In the genomic region with DNA sequence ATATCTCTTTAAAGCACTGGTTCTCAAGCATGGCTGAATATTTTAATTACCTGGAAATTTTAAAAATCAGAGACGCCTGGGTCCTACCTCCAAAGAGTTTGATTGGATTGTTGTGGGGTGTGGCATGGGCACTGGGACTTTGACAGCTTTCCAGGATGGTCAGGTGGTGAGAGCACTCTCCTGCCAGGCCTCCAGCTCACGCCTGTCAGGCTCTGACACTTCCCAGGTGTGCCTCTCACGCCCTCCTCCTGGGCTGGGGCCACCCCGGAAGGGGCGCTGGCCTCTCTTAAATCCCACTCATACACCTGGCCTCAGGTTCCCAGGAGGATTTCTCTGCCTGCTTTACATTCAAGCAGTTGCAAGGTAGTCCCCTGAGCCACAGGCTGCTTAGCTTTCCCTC, we compare ENCODE assay signal across 13 cellular contexts. TPM values are rescaled to one million over a fixed set of nuclear protein-coding genes. Genes with fewer than 3 reads are reported as not detected.
DNase-seq lines count a peak whose midpoint lies in the region; ATAC-seq and TF ChIP-seq lines count a peak whose summit lies in the region.
"Had no signal": no experiment of that assay in that cellular context is flagged by ENCODE, and none has a peak within 500 bp of the region (broad histone marks: within the 10 kb centered on the region; RNA-seq: fewer than 3 reads in every experiment).

No MANE protein-coding gene starts in this region.

- WGBS in heart right ventricle, 2 donors, result 45 to 64% methylated on average over 5 of the region's 5 CpGs
- WGBS in trophoblast cell (ENCODE audit: extremely low coverage, insufficient coverage, insufficient read length), result no CpG with 5 or more reads among the region's 5 CpGs

- H3K79me2 ChIP-seq in ACC112 (ENCODE audit: control insufficient read depth, insufficient read depth, low read length, unreplicated experiment) (no peaks in the 10 kb centered on the region), trophoblast cell (ENCODE audit: control insufficient read depth, insufficient read depth, low read length, poor library complexity) (peaks cover 15% of the 10 kb centered on the region)

- ATAC-seq in heart right ventricle (peak; percentile 39 to 82 (median 77)), HG02798 (IDR thresholded peaks at IDR 0.05; ENCODE audit: poor library complexity, unreplicated experiment) (no peak), GM18867 (IDR thresholded peaks at IDR 0.05; ENCODE audit: unreplicated experiment) (no peak)
- ATAC-seq: activated T-cell treated with anti-CD3 and anti-CD28 coated beads, Interleukin-2, amount 50 U/mL, for 4 hours had no signal

- no peaks in the 10 kb centered on the region for H3K9me3 ChIP-seq in WERI-Rb-1 (ENCODE audit: severe bottlenecking)
- no peaks in the 10 kb centered on the region for H3K9me3 ChIP-seq in heart right ventricle
- H3K9me3 ChIP-seq in trophoblast cell (ENCODE audit: insufficient read depth, low read depth, low read length), result no peaks in the 10 kb centered on the region

- H3K4me1 Mint-ChIP-seq in type B pancreatic cell (ENCODE audit: unreplicated experiment), result peaks cover 9% of the 10 kb centered on the region

- H2BK5ac ChIP-seq in trophoblast cell (ENCODE audit: low read depth, low read length, poor library complexity), result peak overlapping the region; percentile 100

- intact Hi-C loops in heart right ventricle (cut with DNase I), result loop anchor here in 1 of 10 donors (5.0 kb wide), 1 partner anchor 37 kb away; no protein-coding TSS in a partner anchor

- peak overlapping the region; percentile 100 for H4K91ac ChIP-seq in trophoblast cell (ENCODE audit: low read depth, low read length)

- DNase-seq in WERI-Rb-1 (peak; percentile 6), heart right ventricle (no peak), trophoblast cell (peak in 1 of 2 donors; percentile 6), type B pancreatic cell (ENCODE audit: extremely low spot score, unreplicated experiment) (no peak), NCI-H510A (lab: John Stamatoyannopoulos, UW) (no peak)
- DNase-seq: activated T-cell treated with anti-CD3 and anti-CD28 coated beads, Interleukin-2, amount 50 U/mL, for 4 hours; DMS79; MM.1S; NCI-H345; SHP77 had no signal

- H2BK120ac ChIP-seq in trophoblast cell (ENCODE audit: insufficient read depth, low read length, poor library complexity), result peak overlapping the region; percentile 100

- peak overlapping the region; percentile 100 for H2AK5ac ChIP-seq in trophoblast cell (ENCODE audit: low read length)

- no peak overlapping the region for H2AFZ ChIP-seq in ACC112 (ENCODE audit: low read length, unreplicated experiment)
- H2AFZ ChIP-seq in trophoblast cell (ENCODE audit: insufficient read depth, low read length, poor library complexity), result peak overlapping the region; percentile 82

- no peak overlapping the region for H3K4me3 Mint-ChIP-seq in type B pancreatic cell
- H3K4me3 Mint-ChIP-seq: activated T-cell treated with anti-CD3 and anti-CD28 coated beads, Interleukin-2, amount 50 U/mL, for 4 hours had no signal

- no peaks in the 10 kb centered on the region for H3K9me3 Mint-ChIP-seq in type B pancreatic cell
- H3K9me3 Mint-ChIP-seq: activated T-cell treated with anti-CD3 and anti-CD28 coated beads, Interleukin-2, amount 50 U/mL, for 4 hours had no signal

- H3K27me3 ChIP-seq in ACC112 (ENCODE audit: insufficient read depth, low read length) (no peaks in the 10 kb centered on the region), WERI-Rb-1 (ENCODE audit: insufficient read depth, low read depth, severe bottlenecking) (no peaks in the 10 kb centered on the region), heart right ventricle (no peaks in the 10 kb centered on the region), trophoblast cell (ENCODE audit: insufficient read depth, low read length) (no peaks in the 10 kb centered on the region)

- H2BK12ac ChIP-seq in trophoblast cell (ENCODE audit: low read length), result peak overlapping the region; percentile 100

- H3K27ac ChIP-seq in ACC112 (ENCODE audit: low read depth, low read length), result peak overlapping the region; percentile 93
- H3K27ac ChIP-seq in WERI-Rb-1, result no peak overlapping the region
- H3K27ac ChIP-seq in heart right ventricle, result peak overlapping the region in 6 of 10 donors; percentile 18 to 73 (median 48)
- peak overlapping the region; percentile 100 for H3K27ac ChIP-seq in trophoblast cell (ENCODE audit: low read depth, low read length)

- H3K4me2 ChIP-seq in trophoblast cell (ENCODE audit: low read length), result no peak overlapping the region

- H3K18ac ChIP-seq in trophoblast cell (ENCODE audit: low read length), result peak overlapping the region; percentile 99

- H3K4me3 ChIP-seq in ACC112 (ENCODE audit: low read depth, low read length) (no peak overlapping the region), WERI-Rb-1 (ENCODE audit: low read depth, low read length) (no peak overlapping the region), heart right ventricle (no peak overlapping the region), trophoblast cell (ENCODE audit: low read depth, low read length) (no peak overlapping the region)

- H4K12ac ChIP-seq in trophoblast cell (ENCODE audit: low read depth, low read length), result peak overlapping the region; percentile 60

- peak overlapping the region; percentile 6 for H3K9ac ChIP-seq in trophoblast cell (ENCODE audit: low read length)

- H3K23ac ChIP-seq in trophoblast cell (ENCODE audit: low read length), result no peak overlapping the region

- no peak overlapping the region for H3K27ac Mint-ChIP-seq in type B pancreatic cell

- H3K14ac ChIP-seq in trophoblast cell (ENCODE audit: low read length), result peak overlapping the region; percentile 100

- H3K4ac ChIP-seq in trophoblast cell (ENCODE audit: low read depth, low read length), result peak overlapping the region; percentile 99

- H3K4me1 ChIP-seq in ACC112 (ENCODE audit: control insufficient read depth, insufficient read depth, low read length, unreplicated experiment) (peaks cover 67% of the 10 kb centered on the region), heart right ventricle (peaks cover 18 to 36% (median 30%) of the 10 kb centered on the region in 9 donors), trophoblast cell (ENCODE audit: control insufficient read depth in 1 of 2, insufficient read depth in 2 of 2, low read length in 2 of 2) (peaks cover 38 to 43% of the 10 kb centered on the region in 2 experiments)

- peaks cover 3% of the 10 kb centered on the region for H3K27me3 Mint-ChIP-seq in type B pancreatic cell

- H4K8ac ChIP-seq in trophoblast cell (ENCODE audit: low read depth, low read length), result peak overlapping the region; percentile 87

- TF ChIP-seq CTCF in WERI-Rb-1 (IDR thresholded peaks at IDR 0.05; ENCODE audit: low read depth, low read length) (no peak), heart right ventricle (IDR thresholded peaks at IDR 0.05) (no peak), type B pancreatic cell (conservative IDR thresholded peaks at IDR 0.05) (no peak)

- no peaks in the 10 kb centered on the region for H3K36me3 ChIP-seq in ACC112 (ENCODE audit: insufficient read depth, low read length)
- no peaks in the 10 kb centered on the region for H3K36me3 ChIP-seq in WERI-Rb-1
- no peaks in the 10 kb centered on the region for H3K36me3 ChIP-seq in heart right ventricle
- H3K36me3 ChIP-seq in trophoblast cell (ENCODE audit: control insufficient read depth in 1 of 2, insufficient read depth in 2 of 2, low read length in 2 of 2), result no peaks in the 10 kb centered on the region

- H3K36me3 Mint-ChIP-seq in type B pancreatic cell, result no peaks in the 10 kb centered on the region

- H3K79me1 ChIP-seq in trophoblast cell (ENCODE audit: low read length), result peaks cover 54% of the 10 kb centered on the region

RNA-seq across cellular contexts. Expression of gene AMOTL2, which starts 48.5 kb away (rescaled TPM):
- 10 to 100 TPM; 27.8 to 96.6 (median 57.8) TPM for total RNA-seq in heart right ventricle
- 10 to 100 TPM; 18.7 to 19.8 TPM for polyA plus RNA-seq in heart right ventricle
- polyA plus RNA-seq in trophoblast cell (2013), result 83.2 and 85.9 TPM in 2 replicates
- 79.2 and 122 TPM in 2 replicates for total RNA-seq in type B pancreatic cell (ENCODE audit: low replicate concordance)

Comparison
In these comparisons a context has a peak if more than half of its experiments do, and no peak if none do; other contexts are left out.
1. ATAC-seq: peak in heart right ventricle (8 of 8); none in HG02798 (single experiment) and GM18867 (single experiment).